ENCODE assay signal across 7 cellular contexts in genomic region chr4:9659678-9660077, GRCh38.
DNase-seq lines count a peak whose midpoint lies in the region; ATAC-seq, FAIRE-seq and TF ChIP-seq lines count a peak whose summit lies in the region.
"Not testable (repeated sequence)": the region's sequence is repeated elsewhere in the genome, so short reads cannot be mapped to it uniquely, and the experiment has no call there.

No MANE protein-coding gene starts in this region.

- H3K27ac ChIP-seq in K562 (ENCODE audit: extremely low read depth, low read depth, low read length); liver (ENCODE audit: low read depth in 1 of 2, low read length in 2 of 2): not testable (repeated sequence)

- 2% methylated on average over 14 of the region's 14 CpGs for WGBS in K562 (ENCODE audit: insufficient coverage, low coverage, missing lambda C conversion rate)
- 20% methylated on average over 14 of the region's 14 CpGs for WGBS in liver

- not testable (repeated sequence) for H3K4me1 Mint-ChIP-seq in WTC11

- H3K9me1 ChIP-seq in K562 (ENCODE audit: control insufficient read depth, insufficient read depth, low read length), result not testable (repeated sequence)

- H4K20me1 ChIP-seq in K562 (replicated peaks; ENCODE audit: control insufficient read depth, insufficient read depth, low read length), result not testable (repeated sequence)

- peaks cover 34% of the 10 kb centered on the region for H3K9me3 Mint-ChIP-seq in WTC11

- in situ Hi-C loops in KBM-7 (cut with MboI; ENCODE audit: low pct_unique_long_range_greater_than_20kb, low sequenced_read_pairs); K562 (cut with MboI): not testable (repeated sequence)

- H3K9me3 ChIP-seq in K562 (replicated peaks; ENCODE audit: control insufficient read depth, insufficient read depth, low read depth, low read length); liver (ENCODE audit: control insufficient read depth in 4 of 4, low read length in 3 of 4): not testable (repeated sequence)

- H3K4me1 ChIP-seq in K562 (replicated peaks in 1 of 2; ENCODE audit: control insufficient read depth in 2 of 2, insufficient read depth in 2 of 2, low read length in 2 of 2); liver (ENCODE audit: control insufficient read depth in 4 of 4, insufficient read depth in 4 of 4, low read length in 3 of 4): not testable (repeated sequence)

- CTCF ChIA-PET in WTC11 (lab: Charles Lee); K562 (lab: Yijun Ruan, JAX; ENCODE audit: low intra/inter-chr PET ratio): not testable (repeated sequence)

- DNase-seq in Daoy (ENCODE audit: low read depth), result peak; percentile 12
- peak; percentile 42 for DNase-seq in KBM-7
- DNase-seq in WTC11 (ENCODE audit: low spot score), result peak; percentile 11
- DNase-seq in K562 (ENCODE audit: extremely low read depth in 1 of 4, low spot score in 3 of 4), result not testable (repeated sequence)
- DNase-seq in fibroblast of mammary gland (ENCODE audit: low read depth), result peak; percentile 44
- DNase-seq in retina, result peak; percentile 21

- not testable (repeated sequence) for H3K79me2 ChIP-seq in K562 (ENCODE audit: control insufficient read depth, insufficient read depth, low read length)

- not testable (repeated sequence) for BruUV-seq in K562 (replicated peaks; lab: Mats Ljungman, UMichigan)

- H3K4me3 ChIP-seq in K562; fibroblast of mammary gland (ENCODE audit: control insufficient read depth, low read depth, low read length); liver (ENCODE audit: low read depth in 1 of 3, low read length in 3 of 3): not testable (repeated sequence)

- not testable (repeated sequence) for H3K27ac Mint-ChIP-seq in WTC11

- peaks cover 14% of the 10 kb centered on the region for H3K36me3 Mint-ChIP-seq in WTC11

- POLR2A ChIA-PET in WTC11 (lab: Charles Lee); K562 (lab: Yijun Ruan, JAX): not testable (repeated sequence)

- H3K27me3 Mint-ChIP-seq in WTC11 (ENCODE audit: low read depth), result not testable (repeated sequence)

- not testable (repeated sequence) for H2AFZ ChIP-seq in K562 (ENCODE audit: low read depth, low read length)

- FAIRE-seq in K562 (lab: Jason Lieb, UNC), result not testable (repeated sequence)

- H3K9ac ChIP-seq in K562 (ENCODE audit: insufficient read depth in 1 of 2, low read depth in 2 of 2, low read length in 2 of 2); liver (ENCODE audit: low read depth in 1 of 2, low read length in 2 of 2): not testable (repeated sequence)

- not testable (repeated sequence) for H3K4me3 Mint-ChIP-seq in WTC11

- peak; percentile 44 to 55; a peak in 3 of 4 replicates for TF ChIP-seq RAD21 in K562 (CRISPR knock-in tag; conservative IDR thresholded peaks at IDR 0.05 in 1 of 2, IDR thresholded peaks at IDR 0.05 in 1 of 2)
- TF ChIP-seq RAD21 in liver (IDR thresholded peaks at IDR 0.05), result peak; percentile 58 to 66

- not testable (repeated sequence) for TF ChIP-seq POLR2A in K562 (conservative IDR thresholded peaks at IDR 0.05)

- H3K4me2 ChIP-seq in K562 (ENCODE audit: insufficient read depth, low read length), result not testable (repeated sequence)

- TF ChIP-seq CTCF in WTC11 (IDR thresholded peaks at IDR 0.05) (peak; percentile 53), K562 (IDR thresholded peaks at IDR 0.05 in 2 of 3, conservative IDR thresholded peaks at IDR 0.05 in 1 of 3; ENCODE audit: insufficient read depth in 2 of 3, low read depth in 1 of 3, low read length in 3 of 3) (peak; percentile 34 to 42 (median 39); a peak in 4 of 6 replicates), fibroblast of mammary gland (conservative IDR thresholded peaks at IDR 0.05; ENCODE audit: control insufficient read depth, insufficient read depth, low read depth, low read length) (peak; percentile 38), liver (IDR thresholded peaks at IDR 0.05; ENCODE audit: low read depth, low read length, missing input control) (peak; percentile 43)

- intact Hi-C loops in K562 (cut with micrococcal nuclease), result not testable (repeated sequence)

- H3K36me3 ChIP-seq in K562 (ENCODE audit: control insufficient read depth, insufficient read depth, low read length); liver (ENCODE audit: control insufficient read depth in 4 of 4, insufficient read depth in 3 of 4, low read depth in 1 of 4, low read length in 3 of 4): not testable (repeated sequence)

- not testable (repeated sequence) for H3K27me3 ChIP-seq in K562 (ENCODE audit: control insufficient read depth in 2 of 2, insufficient read depth in 2 of 2, low read length in 2 of 2); liver (ENCODE audit: control insufficient read depth in 4 of 4, insufficient read depth in 4 of 4, low read length in 3 of 4)

- TF ChIP-seq EP300 in K562 (IDR thresholded peaks at IDR 0.05; ENCODE audit: low read length), result not testable (repeated sequence)

- ATAC-seq in WTC11, K562: not testable (repeated sequence)

TF ChIP-seq in liver, 16 proteins besides CTCF, POLR2A, EP300 and RAD21:
- TF ChIP-seq FOXA2 (IDR thresholded peaks at IDR 0.05), result peak; percentile 34
